ENCODE assay signal across 8 cellular contexts in genomic region chr17:46044286-46044928, GRCh38. TPM values are rescaled to one million over a fixed set of nuclear protein-coding genes. Genes with fewer than 3 reads are reported as not detected.
A peak's percentile ranks its signal among the peaks of the same experiment; 100 is the strongest.
DNase-seq lines count a peak whose midpoint lies in the region; ATAC-seq and TF ChIP-seq lines count a peak whose summit lies in the region.

No MANE protein-coding gene starts in this region.

- H3K4me1 ChIP-seq in breast epithelium (peaks cover 0 to 8% of the 10 kb centered on the region in 2 donors), spleen (peaks cover 7 to 46% (median 17%) of the 10 kb centered on the region in 6 donors)

- WGBS in spleen, 5 donors = 44 to 49% (median 47%) methylated on average over 5 of the region's 5 CpGs

- peak; percentile 37 for DNase-seq in GM12864 (ENCODE audit: low read depth)
- DNase-seq in NCI-H1436 (lab: John Stamatoyannopoulos, UW) = peak; percentile 71
- peak in 32 of 34 experiments; percentile 25 to 65 (median 48) for DNase-seq in T-cell
- DNase-seq in breast epithelium (ENCODE audit: low spot score in 2 of 2) = peak in 1 of 2 donors; percentile 78
- peak; percentile 92 for DNase-seq in iris pigment epithelial cell (ENCODE audit: low read depth)
- DNase-seq in spleen = no peak

- H3K27ac Mint-ChIP-seq in T-cell = peak overlapping the region; percentile 53 to 69

- H3K27me3 Mint-ChIP-seq in T-cell = no peaks in the 10 kb centered on the region

- H3K4me1 Mint-ChIP-seq in T-cell = peaks cover 17 to 25% (median 23%) of the 10 kb centered on the region in 3 donors

- H3K36me3 ChIP-seq in breast epithelium (no peaks in the 10 kb centered on the region), spleen (peaks cover 0 to 100% (median 56%) of the 10 kb centered on the region in 6 donors)

- H3K4me3 Mint-ChIP-seq in T-cell = no peak overlapping the region

- H3K9me3 Mint-ChIP-seq in T-cell = no peaks in the 10 kb centered on the region

- POLR2A ChIA-PET in T-cell (lab: Charles Lee) = no interaction called here

- intact Hi-C loops in breast epithelium (cut with DNase I; ENCODE audit: low total_unique reads) = no loop called here
- intact Hi-C loops in spleen (cut with DNase I; ENCODE audit: low total_unique reads) = loop anchor here (5.0 kb wide), 1 partner anchor 168 kb away; no protein-coding TSS in a partner anchor

- peak overlapping the region; percentile 56 to 75 for H3K27ac ChIP-seq in breast epithelium
- peak overlapping the region in 4 of 8 donors; percentile 25 to 42 (median 34) for H3K27ac ChIP-seq in spleen

- CTCF ChIA-PET in T-cell (lab: Charles Lee) = interaction anchor here (0.6 to 2.6 kb wide), 24 partner anchors 8 to 404 kb away, joined by 3 to 55 read pairs (median 5); partner anchors contain the start of gene KANSL1 (in 1 of the 2)

- no peaks in the 10 kb centered on the region for H3K9me3 ChIP-seq in breast epithelium
- H3K9me3 ChIP-seq in spleen = no peaks in the 10 kb centered on the region

- peaks cover 50% of the 10 kb centered on the region for H3K36me3 Mint-ChIP-seq in T-cell

- TF ChIP-seq CTCF in GM12864 (IDR thresholded peaks at IDR 0.05; ENCODE audit: low read depth, low read length, missing control alignments) (peak; percentile 69), breast epithelium (IDR thresholded peaks at IDR 0.05) (peak; percentile 83 to 96 (median 96)), spleen (IDR thresholded peaks at IDR 0.05 in 8 of 11, conservative IDR thresholded peaks at IDR 0.05 in 3 of 11) (peak; percentile 53 to 89 (median 77))

- no peak overlapping the region for H3K4me3 ChIP-seq in GM12864 (ENCODE audit: low read depth, low read length)
- no peak overlapping the region for H3K4me3 ChIP-seq in breast epithelium
- H3K4me3 ChIP-seq in spleen = no peak overlapping the region

- TF ChIP-seq POLR2A in breast epithelium (IDR thresholded peaks at IDR 0.05) (no peak), spleen (IDR thresholded peaks at IDR 0.05) (no peak)

- H3K27me3 ChIP-seq in breast epithelium = no peaks in the 10 kb centered on the region
- H3K27me3 ChIP-seq in spleen (replicated peaks in 1 of 7) = no peaks in the 10 kb centered on the region

- ATAC-seq in T-cell (replicated peaks in 1 of 4) (peak; percentile 57 to 79 (median 74)), GM21423 (IDR thresholded peaks at IDR 0.05; ENCODE audit: unreplicated experiment) (no peak), HG02623 (IDR thresholded peaks at IDR 0.05; ENCODE audit: unreplicated experiment) (no peak)

RNA-seq across cellular contexts. Expression of gene STH, which starts 45.4 kb away (rescaled TPM):
- total RNA-seq in T-cell = not detected
- total RNA-seq in breast epithelium = not detected
- total RNA-seq in spleen = not detected
- not detected for polyA plus RNA-seq in spleen

Comparison
In these comparisons a context has a peak if more than half of its experiments do, and no peak if none do; other contexts are left out.
1. ATAC-seq: peak in T-cell (4 of 4); none in GM21423 (single experiment) and HG02623 (single experiment).
2. Peak in every context shown above with its lines, with median percentiles within 50 percentile points of each other: CTCF ChIP-seq.